In genomic region chr5:177131711-177132503, GRCh38 we compare ENCODE assay signal across 9 cellular contexts. TPM values are rescaled to one million over a fixed set of nuclear protein-coding genes. Genes with fewer than 3 reads are reported as not detected.
DNase-seq lines count a peak whose midpoint lies in the region; ATAC-seq, FAIRE-seq and TF ChIP-seq lines count a peak whose summit lies in the region.
"Had no signal": no experiment of that assay in that cellular context is flagged by ENCODE, and none has a peak within 500 bp of the region (broad histone marks: within the 10 kb centered on the region; RNA-seq: fewer than 3 reads in every experiment).

No MANE protein-coding gene starts in this region.

- H3K4me1 Mint-ChIP-seq in glutamatergic neuron (ENCODE audit: low read depth, unreplicated experiment), result peaks cover 16% of the 10 kb centered on the region

- H3K23ac ChIP-seq in neuronal stem cell (ENCODE audit: low read depth, low read length, poor library complexity), result peak overlapping the region; percentile 70

- peaks cover 26% of the 10 kb centered on the region for H3K79me2 ChIP-seq in SU-DHL-6 (ENCODE audit: insufficient read depth, low read length)
- peaks cover 25% of the 10 kb centered on the region for H3K79me2 ChIP-seq in OCI-LY7 (ENCODE audit: insufficient read depth, low read depth, low read length)

- H2AK5ac ChIP-seq in neuronal stem cell (ENCODE audit: low read depth, low read length), result peak overlapping the region; percentile 10

- 91% methylated on average over 29 of the region's 73 CpGs for WGBS in A549 (ENCODE audit: missing lambda C conversion rate)
- WGBS in neuronal stem cell (ENCODE audit: extremely low coverage in 2 of 2, insufficient read length in 2 of 2, insufficient replicate concordance in 1 of 2), 2 donors, result no CpG with 5 or more reads among the region's 73 CpGs

- H2AFZ ChIP-seq in SU-DHL-6 (ENCODE audit: low read depth, low read length, severe bottlenecking) (no peak overlapping the region), neuronal stem cell (ENCODE audit: low read length) (no peak overlapping the region), OCI-LY7 (ENCODE audit: low read length) (no peak overlapping the region)

- H4K20me1 ChIP-seq in SU-DHL-6 (ENCODE audit: low read depth, low read length) (no peaks in the 10 kb centered on the region), OCI-LY7 (ENCODE audit: insufficient read depth, low read length) (no peaks in the 10 kb centered on the region)

- H3K27ac ChIP-seq in A549 (peak overlapping the region in 1 of 2 experiments; percentile 96; a peak in 1 of 6 replicates), SU-DHL-6 (ENCODE audit: low read depth, low read length) (peak overlapping the region; percentile 70), neuronal stem cell (replicated peaks; ENCODE audit: low read length) (peak overlapping the region; percentile 96), OCI-LY7 (ENCODE audit: low read depth, low read length, poor library complexity, severe bottlenecking) (no peak overlapping the region)

- peak overlapping the region; percentile 83 for H2BK15ac ChIP-seq in neuronal stem cell (ENCODE audit: low read length)

- H3K9ac ChIP-seq in SU-DHL-6 (ENCODE audit: low read length), result peak overlapping the region; percentile 59
- peak overlapping the region; percentile 90 for H3K9ac ChIP-seq in neuronal stem cell (ENCODE audit: low read depth, low read length, poor library complexity)

- H4K91ac ChIP-seq in neuronal stem cell (ENCODE audit: low read depth, low read length, poor library complexity), result peak overlapping the region; percentile 47

- peak overlapping the region; percentile 81 for H3K27ac Mint-ChIP-seq in glutamatergic neuron (ENCODE audit: unreplicated experiment)

- DNase-seq in A549 (ENCODE audit: low read depth in 1 of 2, low spot score in 1 of 2) (no peak), glutamatergic neuron (peak; percentile 65), neuronal stem cell (ENCODE audit: low spot score) (peak; percentile 20), SKM-1 (lab: John Stamatoyannopoulos, UW; ENCODE audit: unreplicated experiment) (no peak), OCI-LY7 (ENCODE audit: low spot score) (no peak), NCI-H510A treated with DMSO at 0.1 percent for 48 hours (lab: John Stamatoyannopoulos, UW) (no peak)

- H3K36me3 Mint-ChIP-seq in glutamatergic neuron (ENCODE audit: unreplicated experiment), result no peaks in the 10 kb centered on the region

- H3K79me1 ChIP-seq in neuronal stem cell (ENCODE audit: low read depth, low read length), result no peaks in the 10 kb centered on the region

- H3K9me3 Mint-ChIP-seq in glutamatergic neuron (ENCODE audit: unreplicated experiment), result peaks cover 5% of the 10 kb centered on the region

- H3K18ac ChIP-seq in neuronal stem cell (ENCODE audit: low read length), result peak overlapping the region; percentile 96

- CTCF ChIA-PET in A549 (lab: Yijun Ruan, JAX) (interaction anchor here (1.4 to 16.4 kb wide), 2 partner anchors 10 to 19 kb away, joined by 3 to 168 read pairs; no protein-coding TSS in a partner anchor), OCI-LY7 (lab: Charles Lee; ENCODE audit: unreplicated experiment) (interaction anchor here (0.6 to 1.1 kb wide), 2 partner anchors 20 to 230 kb away, joined by 3 read pairs; no protein-coding TSS in a partner anchor)

- H3K4me3 Mint-ChIP-seq in glutamatergic neuron (ENCODE audit: unreplicated experiment), result peak overlapping the region; percentile 84

- peak overlapping the region; percentile 58 for H3K14ac ChIP-seq in neuronal stem cell (ENCODE audit: low read length)

- POLR2A ChIA-PET in A549 (lab: Yijun Ruan, JAX), result no interaction called here
- POLR2A ChIA-PET in OCI-LY7 (lab: Charles Lee), result no interaction called here

- FAIRE-seq in A549 (lab: Jason Lieb, UNC), result no peak
- FAIRE-seq: GM19239 had no signal

- H3K4ac ChIP-seq in neuronal stem cell (ENCODE audit: low read length), result peak overlapping the region; percentile 80

- peak overlapping the region; percentile 97 for H2BK5ac ChIP-seq in neuronal stem cell (ENCODE audit: low read length)

- TF ChIP-seq POLR2A in A549 (IDR thresholded peaks at IDR 0.05; ENCODE audit: low read length), result no peak

- TF ChIP-seq EP300 in A549 (IDR thresholded peaks at IDR 0.05), result no peak

- peaks cover 11% of the 10 kb centered on the region for H3K27me3 Mint-ChIP-seq in glutamatergic neuron (ENCODE audit: unreplicated experiment)

- no peak overlapping the region for H2BK12ac ChIP-seq in neuronal stem cell (ENCODE audit: low read length)

- peak overlapping the region; percentile 83 for H4K8ac ChIP-seq in neuronal stem cell (ENCODE audit: low read depth, low read length)

- no peak for TF ChIP-seq RAD21 in A549 (conservative IDR thresholded peaks at IDR 0.05 in 1 of 2, IDR thresholded peaks at IDR 0.05 in 1 of 2)

- H3F3A ChIP-seq in SU-DHL-6 (ENCODE audit: insufficient read depth), result peaks cover 56% of the 10 kb centered on the region

- no peaks in the 10 kb centered on the region for H3K9me3 ChIP-seq in A549
- no peaks in the 10 kb centered on the region for H3K9me3 ChIP-seq in SU-DHL-6 (ENCODE audit: insufficient read depth, low read length)
- no peaks in the 10 kb centered on the region for H3K9me3 ChIP-seq in neuronal stem cell (replicated peaks in 1 of 2; ENCODE audit: control insufficient read depth in 2 of 2, insufficient read depth in 1 of 2, low read depth in 1 of 2, low read length in 2 of 2)
- H3K9me3 ChIP-seq in OCI-LY7 (ENCODE audit: low read length), result no peaks in the 10 kb centered on the region

- H2BK120ac ChIP-seq in neuronal stem cell (ENCODE audit: low read depth, low read length), result peak overlapping the region; percentile 94

- H3K9me2 ChIP-seq in SU-DHL-6 (replicated peaks; ENCODE audit: insufficient read depth, low read length), result no peaks in the 10 kb centered on the region
- H3K9me2 ChIP-seq in OCI-LY7 (ENCODE audit: insufficient read depth, low read length), result no peaks in the 10 kb centered on the region

- BruUV-seq in OCI-LY7 (replicated peaks; lab: Mats Ljungman, UMichigan), result no TSS peak

- peaks cover 24% of the 10 kb centered on the region for H3K4me1 ChIP-seq in A549
- peaks cover 0 to 21% of the 10 kb centered on the region in 2 donors for H3K4me1 ChIP-seq in neuronal stem cell (ENCODE audit: control insufficient read depth in 2 of 2, insufficient read depth in 1 of 2, low read depth in 1 of 2, low read length in 2 of 2)
- H3K4me1 ChIP-seq in OCI-LY7 (ENCODE audit: insufficient read depth, low read length, poor library complexity, severe bottlenecking), result peaks cover 49% of the 10 kb centered on the region

- no peak for TF ChIP-seq CTCF in A549 (IDR thresholded peaks at IDR 0.05)
- no peak for TF ChIP-seq CTCF in SU-DHL-6 (IDR thresholded peaks at IDR 0.05; ENCODE audit: insufficient read depth, low read length, poor library complexity, severe bottlenecking)
- no peak for TF ChIP-seq CTCF in glutamatergic neuron (IDR thresholded peaks at IDR 0.05; ENCODE audit: partially characterized antibody, unreplicated experiment)
- TF ChIP-seq CTCF in OCI-LY7 (conservative IDR thresholded peaks at IDR 0.05; ENCODE audit: low read length), result no peak

- H3K4me2 ChIP-seq in A549 (no peak overlapping the region), SU-DHL-6 (ENCODE audit: low read depth, low read length, poor library complexity, severe bottlenecking) (peak overlapping the region; percentile 41), neuronal stem cell (ENCODE audit: insufficient read depth, low read length, poor library complexity, severe bottlenecking) (peak overlapping the region; percentile 82), OCI-LY7 (ENCODE audit: low read length) (no peak overlapping the region)

- H3K4me3 ChIP-seq in A549 (no peak overlapping the region), SU-DHL-6 (ENCODE audit: insufficient read depth, low read length, poor library complexity, severe bottlenecking) (no peak overlapping the region), neuronal stem cell (ENCODE audit: low read length in 2 of 2) (peak overlapping the region in 1 of 2 donors; percentile 81), OCI-LY7 (ENCODE audit: low read depth, low read length, poor library complexity, severe bottlenecking) (no peak overlapping the region)

- ATAC-seq in A549, result no peak
- ATAC-seq in GM18517 (IDR thresholded peaks at IDR 0.05; ENCODE audit: unreplicated experiment), result no peak

- H3K27me3 ChIP-seq in SU-DHL-6 (ENCODE audit: low read length) (no peaks in the 10 kb centered on the region), neuronal stem cell (ENCODE audit: control insufficient read depth in 3 of 3, insufficient read depth in 3 of 3, low read depth in 1 of 3, low read length in 3 of 3) (peaks cover 0 to 6% (median 0%) of the 10 kb centered on the region in 3 experiments)

- peaks cover 12% of the 10 kb centered on the region for H3K36me3 ChIP-seq in SU-DHL-6 (ENCODE audit: low read length)
- H3K36me3 ChIP-seq in neuronal stem cell (replicated peaks in 1 of 2; ENCODE audit: control insufficient read depth in 2 of 2, insufficient read depth in 2 of 2, low read length in 2 of 2), result peaks cover 0 to 5% of the 10 kb centered on the region in 2 donors
- H3K36me3 ChIP-seq in OCI-LY7 (ENCODE audit: insufficient read depth, low read length), result peaks cover 20% of the 10 kb centered on the region

- intact Hi-C loops in OCI-LY7 (cut with micrococcal nuclease; ENCODE audit: unreplicated experiment), result no loop called here

RNA-seq across cellular contexts. Expression of gene NSD1, which starts 1.7 kb away (rescaled TPM):
- polyA plus RNA-seq in A549 (2011; rRNA removed), result 35.5 and 38.2 TPM in 2 replicates
- 6.2 and 8.1 TPM in 2 replicates for polyA plus RNA-seq in A549 (2012; cell fraction: cytosol; rRNA removed)
- polyA plus RNA-seq in A549 (2012; cell fraction: nucleus; rRNA removed), result 8.4 and 9.5 TPM in 2 replicates
- polyA plus RNA-seq in A549 (2017; fragmentation: RNase III; extraction: RNeasy Plus Mini Kit Qiagen cat#74134 plus additional on column Dnase treatment), result 15.2 to 16.7 TPM (median 16.3 TPM) in 3 replicates
- polyA minus RNA-seq in A549 (2011; rRNA and poly(A)+ RNA removed), result 56.8 and 59.0 TPM in 2 replicates
- 151 TPM for total RNA-seq in glutamatergic neuron (ENCODE audit: unreplicated experiment)
- 23.2 TPM for polyA plus RNA-seq in neuronal stem cell (2013, experiment 1 of 2)
- 22.8 TPM for polyA plus RNA-seq in neuronal stem cell (2013, experiment 2 of 2)
- total RNA-seq in OCI-LY7 (2014; rRNA removed; shearing (Covaris generic)), result 59.6 and 64.3 TPM in 2 replicates
- 132 and 142 TPM in 2 replicates for total RNA-seq in OCI-LY7 (2022)

RNA-seq across cellular contexts. Expression of gene FGFR4, which starts 45.2 kb away (rescaled TPM):
- 31.8 and 34.7 TPM in 2 replicates for polyA plus RNA-seq in A549 (2011; rRNA removed)
- polyA plus RNA-seq in A549 (2012; cell fraction: cytosol; rRNA removed), result 42.7 and 58.2 TPM in 2 replicates
- 140 and 196 TPM in 2 replicates for polyA plus RNA-seq in A549 (2012; cell fraction: nucleus; rRNA removed)
- 28.5 to 45.2 TPM (median 39.3 TPM) in 3 replicates for polyA plus RNA-seq in A549 (2017; fragmentation: RNase III; extraction: RNeasy Plus Mini Kit Qiagen cat#74134 plus additional on column Dnase treatment)
- 46.7 and 47.0 TPM in 2 replicates for polyA minus RNA-seq in A549 (2011; rRNA and poly(A)+ RNA removed)
- total RNA-seq in glutamatergic neuron (ENCODE audit: unreplicated experiment), result 5.2 TPM
- polyA plus RNA-seq in neuronal stem cell (2013, experiment 1 of 2), result 16.0 TPM
- 16.0 TPM for polyA plus RNA-seq in neuronal stem cell (2013, experiment 2 of 2)
- 0.39 and 1.2 TPM in 2 replicates for total RNA-seq in OCI-LY7 (2014; rRNA removed; shearing (Covaris generic))
- total RNA-seq in OCI-LY7 (2022), result 3.5 and 4.5 TPM in 2 replicates

Comparison
In these comparisons a context has a peak if more than half of its experiments do, and no peak if none do; other contexts are left out.
1. DNase-seq: peak in glutamatergic neuron (single experiment) and neuronal stem cell (single experiment); none in A549 (0 of 2), SKM-1 (single experiment), OCI-LY7 (single experiment) and NCI-H510A treated with DMSO at 0.1 percent for 48 hours (single experiment).
2. H3K4me2 ChIP-seq: peak in SU-DHL-6 (single experiment) and neuronal stem cell (single experiment); none in A549 (single experiment) and OCI-LY7 (single experiment).